In the genomic region with DNA sequence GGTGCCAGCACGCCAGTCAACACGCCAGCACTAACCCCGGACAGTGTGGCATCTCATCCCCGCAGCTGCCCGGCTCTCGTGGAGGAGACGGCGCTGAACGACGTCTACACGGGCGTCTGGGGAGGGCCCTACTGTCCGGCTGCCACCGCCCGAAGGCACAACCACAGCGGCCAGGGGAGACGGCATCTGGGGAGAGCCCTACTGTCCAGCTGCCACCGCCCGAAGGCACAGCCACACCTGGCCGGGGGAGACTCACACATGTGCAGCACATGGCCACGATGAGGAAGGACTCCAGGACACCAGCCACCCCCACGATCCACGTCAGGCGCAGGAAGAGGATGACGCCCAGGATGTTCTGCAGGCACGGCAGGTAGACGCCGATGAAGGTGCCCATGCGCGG, we compare ENCODE assay signal across 21 cellular contexts. TPM values are rescaled to one million over a fixed set of nuclear protein-coding genes. Genes with fewer than 3 reads are reported as not detected.
DNase-seq lines count a peak whose midpoint lies in the region; ATAC-seq, FAIRE-seq and TF ChIP-seq lines count a peak whose summit lies in the region.
"Had no signal": no experiment of that assay in that cellular context is flagged by ENCODE, and none has a peak within 500 bp of the region (broad histone marks: within the 10 kb centered on the region; RNA-seq: fewer than 3 reads in every experiment).

No MANE protein-coding gene starts in this region.

- POLR2A ChIA-PET in SK-N-SH (lab: Yijun Ruan, JAX) = interaction anchor here (0.6 kb wide), 1 partner anchor 562 kb away, joined by 4 read pairs; no protein-coding TSS in a partner anchor
- POLR2A ChIA-PET in endothelial cell of umbilical vein (lab: Charles Lee) = no interaction called here

- no peak overlapping the region for H3K4me3 Mint-ChIP-seq in T-helper 17 cell
- H3K4me3 Mint-ChIP-seq: CD4-positive, alpha-beta memory T cell had no signal

- H3K79me2 ChIP-seq in SK-N-SH (ENCODE audit: insufficient read depth) = no peaks in the 10 kb centered on the region
- H3K79me2 ChIP-seq in endothelial cell of umbilical vein (ENCODE audit: control insufficient read depth, insufficient read depth, low read length) = no peaks in the 10 kb centered on the region

- no peak overlapping the region for H4K8ac ChIP-seq in neuronal stem cell (ENCODE audit: low read depth, low read length)

- H3K4me2 ChIP-seq in SK-N-SH (no peak overlapping the region), endothelial cell of umbilical vein (ENCODE audit: insufficient read depth, low read length) (no peak overlapping the region), neuronal stem cell (ENCODE audit: insufficient read depth, low read length, poor library complexity, severe bottlenecking) (peak overlapping the region; percentile 11)
- H3K4me2 ChIP-seq: A549 had no signal

- peak overlapping the region; percentile 57 for H3K18ac ChIP-seq in neuronal stem cell (ENCODE audit: low read length)

- TF ChIP-seq CTCF in SK-N-SH (IDR thresholded peaks at IDR 0.05) (no peak), endothelial cell of umbilical vein (IDR thresholded peaks at IDR 0.05; ENCODE audit: extremely low read depth in 1 of 2, insufficient read depth in 1 of 2, low read depth in 1 of 2, low read length in 2 of 2) (no peak)

- H2BK12ac ChIP-seq in neuronal stem cell (ENCODE audit: low read length) = peak overlapping the region; percentile 58

- dilution Hi-C loops in endothelial cell of umbilical vein (cut with MboI; ENCODE audit: extremely low pct_ligation_motif_present, low sequenced_read_pairs) = no loop called here

- no peak for TF ChIP-seq POLR2A in endothelial cell of umbilical vein (IDR thresholded peaks at IDR 0.05; ENCODE audit: low read depth, low read length)

- FAIRE-seq in endothelial cell of umbilical vein (lab: Jason Lieb, UNC) = no peak
- FAIRE-seq: A549, G401.6, GM12892 had no signal

- H3K79me1 ChIP-seq in neuronal stem cell (ENCODE audit: low read depth, low read length) = peaks cover 16% of the 10 kb centered on the region

- no peak overlapping the region for H2AFZ ChIP-seq in SK-N-SH (ENCODE audit: low read depth)
- no peak overlapping the region for H2AFZ ChIP-seq in endothelial cell of umbilical vein (ENCODE audit: low read depth, low read length)
- H2AFZ ChIP-seq in neuronal stem cell (ENCODE audit: low read length) = no peak overlapping the region

- DNase-seq in SK-N-SH = peak; percentile 67
- DNase-seq in T-helper 17 cell = no peak
- no peak for DNase-seq in endothelial cell of umbilical vein (ENCODE audit: low read depth, low spot score)
- DNase-seq in neuronal stem cell (ENCODE audit: low spot score) = no peak
- no peak for DNase-seq in NCI-H1105 (lab: John Stamatoyannopoulos, UW)
- DNase-seq in DMS153 treated with DMSO at 0.1 percent for 48 hours (lab: John Stamatoyannopoulos, UW; ENCODE audit: unreplicated experiment) = no peak
- no peak for DNase-seq in UCSD-AML1 (lab: John Stamatoyannopoulos, UW; ENCODE audit: unreplicated experiment)
- DNase-seq: ACHN; C1 segment of cervical spinal cord; Calu3; CD4-positive, alpha-beta memory T cell; COR-L47; DND-41; GOT3; H7; HCEC 1CT had no signal

- no peaks in the 10 kb centered on the region for H4K20me1 ChIP-seq in SK-N-SH (ENCODE audit: insufficient read depth)
- H4K20me1 ChIP-seq in endothelial cell of umbilical vein (replicated peaks; ENCODE audit: control insufficient read depth, extremely low read depth, insufficient read depth, low read length) = no peaks in the 10 kb centered on the region

- CTCF ChIA-PET in SK-N-SH (lab: Yijun Ruan, JAX) (interaction anchor here (1.2 kb wide), 1 partner anchor 86 kb away, joined by 6 read pairs; no protein-coding TSS in a partner anchor), endothelial cell of umbilical vein (lab: Charles Lee) (no interaction called here)

- no peak overlapping the region for H3K14ac ChIP-seq in neuronal stem cell (ENCODE audit: low read length)

- H2BK15ac ChIP-seq in neuronal stem cell (ENCODE audit: low read length) = no peak overlapping the region

- H3K9ac ChIP-seq in SK-N-SH = no peak overlapping the region
- H3K9ac ChIP-seq in endothelial cell of umbilical vein (replicated peaks; ENCODE audit: extremely low read depth, insufficient read depth, low read length) = no peak overlapping the region
- no peak overlapping the region for H3K9ac ChIP-seq in neuronal stem cell (ENCODE audit: low read depth, low read length, poor library complexity)

- H4K91ac ChIP-seq in neuronal stem cell (ENCODE audit: low read depth, low read length, poor library complexity) = no peak overlapping the region

- peaks cover 4% of the 10 kb centered on the region for H3K36me3 Mint-ChIP-seq in T-helper 17 cell (ENCODE audit: low read depth)

- peaks cover 5% of the 10 kb centered on the region for H3K4me1 Mint-ChIP-seq in T-helper 17 cell
- H3K4me1 Mint-ChIP-seq: CD4-positive, alpha-beta memory T cell had no signal

- ATAC-seq in SK-N-SH treated with all-trans-retinoic acid at 6 μM for 48 hours (no peak), T-helper 17 cell (no peak)
- ATAC-seq: A549 had no signal

- H2BK5ac ChIP-seq in neuronal stem cell (ENCODE audit: low read length) = no peak overlapping the region

- no peak overlapping the region for H3K4me3 ChIP-seq in SK-N-SH (ENCODE audit: low read depth in 2 of 2, low read length in 1 of 2)
- no peak overlapping the region for H3K4me3 ChIP-seq in endothelial cell of umbilical vein (replicated peaks in 1 of 3; ENCODE audit: insufficient read depth in 1 of 3, low read depth in 1 of 3, low read length in 3 of 3)
- H3K4me3 ChIP-seq in neuronal stem cell (ENCODE audit: low read length in 2 of 2) = no peak overlapping the region
- H3K4me3 ChIP-seq: A549 had no signal

- no peaks in the 10 kb centered on the region for H3K9me2 ChIP-seq in SK-N-SH

- no peak overlapping the region for H3K4ac ChIP-seq in neuronal stem cell (ENCODE audit: low read length)

- H3K27me3 ChIP-seq in SK-N-SH (ENCODE audit: insufficient read depth) = no peaks in the 10 kb centered on the region
- H3K27me3 ChIP-seq in endothelial cell of umbilical vein (ENCODE audit: control insufficient read depth in 2 of 2, insufficient read depth in 2 of 2, low read length in 2 of 2) = no peaks in the 10 kb centered on the region
- H3K27me3 ChIP-seq in neuronal stem cell (ENCODE audit: control insufficient read depth in 3 of 3, insufficient read depth in 3 of 3, low read depth in 1 of 3, low read length in 3 of 3) = no peaks in the 10 kb centered on the region

- no peaks in the 10 kb centered on the region for H3K9me1 ChIP-seq in endothelial cell of umbilical vein (replicated peaks; ENCODE audit: control insufficient read depth, extremely low read depth, insufficient read depth, low read length)

- WGBS in SK-N-SH (ENCODE audit: low lambda C conversion rate) = 37% methylated on average over 2 of the region's 30 CpGs
- WGBS in neuronal stem cell (ENCODE audit: extremely low coverage in 2 of 2, insufficient read length in 2 of 2, insufficient replicate concordance in 1 of 2), 2 donors = no CpG with 5 or more reads among the region's 30 CpGs

- peak overlapping the region; percentile 79 for H3K27ac Mint-ChIP-seq in T-helper 17 cell

- peaks cover 0 to 8% of the 10 kb centered on the region in 2 experiments; a peak in 1 of 4 replicates for H3K4me1 ChIP-seq in SK-N-SH (ENCODE audit: control insufficient read depth in 1 of 2, insufficient read depth in 2 of 2, low read depth in 1 of 2, low read length in 1 of 2)
- H3K4me1 ChIP-seq in endothelial cell of umbilical vein (ENCODE audit: control insufficient read depth, extremely low read depth, insufficient read depth, low read length) = no peaks in the 10 kb centered on the region
- no peaks in the 10 kb centered on the region for H3K4me1 ChIP-seq in neuronal stem cell (ENCODE audit: control insufficient read depth in 2 of 2, insufficient read depth in 1 of 2, low read depth in 1 of 2, low read length in 2 of 2)
- H3K4me1 ChIP-seq: A549 had no signal

- no peak overlapping the region for H2BK120ac ChIP-seq in neuronal stem cell (ENCODE audit: low read depth, low read length)

- no TSS peak for BruUV-seq in endothelial cell of umbilical vein (replicated peaks; lab: Mats Ljungman, UMichigan)

- no peaks in the 10 kb centered on the region for H3F3A ChIP-seq in SK-N-SH (replicated peaks; ENCODE audit: insufficient read depth)

- no peaks in the 10 kb centered on the region for H3K27me3 Mint-ChIP-seq in T-helper 17 cell
- H3K27me3 Mint-ChIP-seq: CD4-positive, alpha-beta memory T cell had no signal

- no peak for TF ChIP-seq RAD21 in SK-N-SH (IDR thresholded peaks at IDR 0.05; ENCODE audit: low read length)

- H3K36me3 ChIP-seq in SK-N-SH (replicated peaks in 1 of 2; ENCODE audit: control insufficient read depth in 1 of 2, insufficient read depth in 2 of 2, low read length in 1 of 2) (no peaks in the 10 kb centered on the region), endothelial cell of umbilical vein (ENCODE audit: control insufficient read depth in 2 of 2, extremely low read depth in 1 of 2, insufficient read depth in 2 of 2, low read length in 2 of 2) (peaks cover 3 to 13% of the 10 kb centered on the region in 2 experiments), neuronal stem cell (replicated peaks in 1 of 2; ENCODE audit: control insufficient read depth in 2 of 2, insufficient read depth in 2 of 2, low read length in 2 of 2) (peaks cover 43 to 65% of the 10 kb centered on the region in 2 donors)

- intact Hi-C loops in endothelial cell of umbilical vein (cut with micrococcal nuclease) = no loop called here

- H3K27ac ChIP-seq in SK-N-SH (ENCODE audit: low read depth in 2 of 2, low read length in 1 of 2) = no peak overlapping the region
- no peak overlapping the region for H3K27ac ChIP-seq in endothelial cell of umbilical vein (ENCODE audit: insufficient read depth, low read depth, low read length)
- no peak overlapping the region for H3K27ac ChIP-seq in neuronal stem cell (replicated peaks; ENCODE audit: low read length)
- H3K27ac ChIP-seq: 22Rv1, A549 had no signal

- TF ChIP-seq EP300 in SK-N-SH (IDR thresholded peaks at IDR 0.05; ENCODE audit: borderline replicate concordance in 1 of 2, low read depth in 1 of 2, low read length in 1 of 2) = no peak

- H3K9me3 ChIP-seq in SK-N-SH (no peaks in the 10 kb centered on the region), T-helper 17 cell (ENCODE audit: control insufficient read depth, low read length, poor library complexity, severe bottlenecking) (no peaks in the 10 kb centered on the region), endothelial cell of umbilical vein (replicated peaks; ENCODE audit: control insufficient read depth, insufficient read depth, low read length) (no peaks in the 10 kb centered on the region), neuronal stem cell (replicated peaks in 1 of 2; ENCODE audit: control insufficient read depth in 2 of 2, insufficient read depth in 1 of 2, low read depth in 1 of 2, low read length in 2 of 2) (no peaks in the 10 kb centered on the region)
- H3K9me3 ChIP-seq: A549 had no signal

- H3K23ac ChIP-seq in neuronal stem cell (ENCODE audit: low read depth, low read length, poor library complexity) = peak overlapping the region; percentile 65

- H2AK5ac ChIP-seq in neuronal stem cell (ENCODE audit: low read depth, low read length) = no peak overlapping the region

RNA-seq across cellular contexts. Expression of gene SLC12A7, which starts 23.1 kb away (rescaled TPM):
- polyA plus RNA-seq in SK-N-SH (2012; rRNA removed) = 2.3 and 2.6 TPM in 2 replicates
- polyA plus RNA-seq in SK-N-SH (2012; cell fraction: cytosol; rRNA removed) = 0.97 and 1.5 TPM in 2 replicates
- polyA plus RNA-seq in SK-N-SH (2012; cell fraction: nucleus; rRNA removed) = 7.4 and 9.0 TPM in 2 replicates
- total RNA-seq in T-helper 17 cell = 10 to 100 TPM; 36.6 to 88.0 TPM
- 28.7 and 38.8 TPM in 2 replicates for total RNA-seq in endothelial cell of umbilical vein
- polyA plus RNA-seq in endothelial cell of umbilical vein = 16.4 and 20.3 TPM in 2 replicates
- 10.5 and 12.1 TPM in 2 replicates for polyA plus RNA-seq in endothelial cell of umbilical vein (2011; cell fraction: cytosol; rRNA removed)
- 58.8 and 64.9 TPM in 2 replicates for polyA plus RNA-seq in endothelial cell of umbilical vein (2011; cell fraction: nucleus; rRNA removed)
- 16.8 and 24.4 TPM in 2 replicates for polyA plus RNA-seq in endothelial cell of umbilical vein (2012)
- polyA minus RNA-seq in endothelial cell of umbilical vein = 23.3 and 25.7 TPM in 2 replicates
- 7.6 TPM for polyA minus RNA-seq in endothelial cell of umbilical vein (2011; cell fraction: cytosol; rRNA and poly(A)+ RNA removed)
- polyA minus RNA-seq in endothelial cell of umbilical vein (2011; cell fraction: nucleus; rRNA and poly(A)+ RNA removed) = 19.1 and 31.4 TPM in 2 replicates
- 25.7 TPM for polyA plus RNA-seq in neuronal stem cell (2013, experiment 1 of 2)
- polyA plus RNA-seq in neuronal stem cell (2013, experiment 2 of 2) = 25.0 TPM
